ENCODE assay signal across 1 cellular context in the genomic region with DNA sequence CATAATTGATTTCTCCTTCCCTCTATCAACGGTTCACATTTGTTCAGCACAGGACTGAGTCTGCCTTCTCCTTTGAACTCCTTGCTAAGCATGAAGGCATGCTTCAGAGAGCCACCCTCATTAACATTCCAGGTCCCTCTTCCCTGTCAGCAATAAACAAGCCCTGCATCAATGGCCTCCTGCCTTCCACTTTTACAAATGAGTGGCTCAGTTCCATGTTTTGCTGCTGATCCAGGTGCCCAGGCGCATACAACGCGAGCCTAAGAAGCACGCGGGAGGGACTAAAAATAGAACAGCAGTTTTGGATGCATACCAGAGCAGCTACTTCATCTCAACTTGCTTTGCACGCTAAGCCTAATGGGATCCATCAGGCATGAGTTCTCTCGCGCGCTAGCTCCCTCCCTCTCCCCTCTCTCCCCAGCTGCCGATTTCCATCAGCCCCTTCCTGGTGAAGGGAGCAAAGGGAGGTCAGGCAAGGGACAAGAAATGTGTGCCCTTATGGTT.
A peak's percentile ranks its signal among the peaks of the same experiment; 100 is the strongest.
TF ChIP-seq lines count a peak whose summit lies in the region.

No MANE protein-coding gene starts in this region.

TF ChIP-seq in H1, 55 proteins besides CTCF, POLR2A, EP300 and RAD21:
- TF ChIP-seq FOSL1 (IDR thresholded peaks at IDR 0.05; ENCODE audit: insufficient read depth, low read depth, low read length) (no peak), TAF7 (optimal IDR thresholded peaks at IDR 0.05; ENCODE audit: borderline replicate concordance, low read depth, low read length) (peak; percentile 47), POLR2AphosphoS5 (IDR thresholded peaks at IDR 0.05; ENCODE audit: low read depth, low read length) (no peak), CHD2 (IDR thresholded peaks at IDR 0.05; ENCODE audit: low read length) (peak; percentile 23; the same call in 1 of the 2 replicates), KDM5A (IDR thresholded peaks at IDR 0.05; ENCODE audit: low read length) (no peak), EZH2 (IDR thresholded peaks at IDR 0.05; ENCODE audit: low read depth, low read length, severe bottlenecking) (no peak), SIX5 (IDR thresholded peaks at IDR 0.05; ENCODE audit: low read depth, low read length) (no peak), YY1 (IDR thresholded peaks at IDR 0.05; ENCODE audit: low read depth, low read length) (0 out of 2 replicates have a peak, but pooled peaks have one; percentile 52), ASH2L (IDR thresholded peaks at IDR 0.05; ENCODE audit: low read length) (peak; percentile 74), POU5F1 (IDR thresholded peaks at IDR 0.05; ENCODE audit: low read depth, low read length) (no peak), KDM4A (IDR thresholded peaks at IDR 0.05; ENCODE audit: low read depth, low read length, severe bottlenecking) (peak; percentile 22), HDAC6 (IDR thresholded peaks at IDR 0.05; ENCODE audit: low read depth, low read length) (no peak), SP1 (IDR thresholded peaks at IDR 0.05; ENCODE audit: low read depth, low read length) (no peak), RBBP5 (IDR thresholded peaks at IDR 0.05; ENCODE audit: borderline replicate concordance, low read depth, low read length) (no peak), JUN (IDR thresholded peaks at IDR 0.05; ENCODE audit: low read depth, low read length) (0 out of 2 replicates have a peak, but pooled peaks have one; percentile 66), RNF2 (IDR thresholded peaks at IDR 0.05; ENCODE audit: borderline replicate concordance, low read depth, low read length, missing control alignments, poor library complexity, severe bottlenecking) (no peak), TCF12 (IDR thresholded peaks at IDR 0.05; ENCODE audit: low read depth, low read length) (no peak), EGR1 (IDR thresholded peaks at IDR 0.05; ENCODE audit: borderline replicate concordance, low read depth, low read length) (no peak), SRF (IDR thresholded peaks at IDR 0.05; ENCODE audit: low read depth, low read length) (no peak), BACH1 (IDR thresholded peaks at IDR 0.05; ENCODE audit: low read length) (no peak), SAP30 (IDR thresholded peaks at IDR 0.05; ENCODE audit: insufficient read depth, insufficient replicate concordance, low read length) (peak; percentile 40), TBP (IDR thresholded peaks at IDR 0.05; ENCODE audit: low read depth, low read length) (no peak), ZNF274 (IDR thresholded peaks at IDR 0.05; ENCODE audit: borderline replicate concordance, extremely low read depth, low read length) (no peak), SIN3A (conservative IDR thresholded peaks at IDR 0.05 in 1 of 2, IDR thresholded peaks at IDR 0.05 in 1 of 2; ENCODE audit: low read depth in 1 of 2, low read length in 2 of 2) (peak in 1 of 2 experiments; percentile 51; a peak in 1 of 4 replicates), TEAD4 (IDR thresholded peaks at IDR 0.05; ENCODE audit: low read depth, low read length) (0 out of 2 replicates have a peak, but pooled peaks have one; percentile 2), KDM1A (IDR thresholded peaks at IDR 0.05; ENCODE audit: borderline replicate concordance, low read length) (no peak), CREB1 (IDR thresholded peaks at IDR 0.05) (no peak), JUND (IDR thresholded peaks at IDR 0.05; ENCODE audit: low read length) (peak; percentile 36; the same call in 1 of the 2 replicates)
- TF ChIP-seq, protein P1, sequence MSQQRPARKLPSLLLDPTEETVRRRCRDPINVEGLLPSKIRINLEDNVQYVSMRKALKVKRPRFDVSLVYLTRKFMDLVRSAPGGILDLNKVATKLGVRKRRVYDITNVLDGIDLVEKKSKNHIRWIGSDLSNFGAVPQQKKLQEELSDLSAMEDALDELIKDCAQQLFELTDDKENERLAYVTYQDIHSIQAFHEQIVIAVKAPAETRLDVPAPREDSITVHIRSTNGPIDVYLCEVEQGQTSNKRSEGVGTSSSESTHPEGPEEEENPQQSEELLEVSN (IDR thresholded peaks at IDR 0.05), result no peak
- TF ChIP-seq, protein P2, sequence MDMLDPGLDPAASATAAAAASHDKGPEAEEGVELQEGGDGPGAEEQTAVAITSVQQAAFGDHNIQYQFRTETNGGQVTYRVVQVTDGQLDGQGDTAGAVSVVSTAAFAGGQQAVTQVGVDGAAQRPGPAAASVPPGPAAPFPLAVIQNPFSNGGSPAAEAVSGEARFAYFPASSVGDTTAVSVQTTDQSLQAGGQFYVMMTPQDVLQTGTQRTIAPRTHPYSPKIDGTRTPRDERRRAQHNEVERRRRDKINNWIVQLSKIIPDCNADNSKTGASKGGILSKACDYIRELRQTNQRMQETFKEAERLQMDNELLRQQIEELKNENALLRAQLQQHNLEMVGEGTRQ (IDR thresholded peaks at IDR 0.05; ENCODE audit: low read length), result no peak
- TF ChIP-seq, protein P3, sequence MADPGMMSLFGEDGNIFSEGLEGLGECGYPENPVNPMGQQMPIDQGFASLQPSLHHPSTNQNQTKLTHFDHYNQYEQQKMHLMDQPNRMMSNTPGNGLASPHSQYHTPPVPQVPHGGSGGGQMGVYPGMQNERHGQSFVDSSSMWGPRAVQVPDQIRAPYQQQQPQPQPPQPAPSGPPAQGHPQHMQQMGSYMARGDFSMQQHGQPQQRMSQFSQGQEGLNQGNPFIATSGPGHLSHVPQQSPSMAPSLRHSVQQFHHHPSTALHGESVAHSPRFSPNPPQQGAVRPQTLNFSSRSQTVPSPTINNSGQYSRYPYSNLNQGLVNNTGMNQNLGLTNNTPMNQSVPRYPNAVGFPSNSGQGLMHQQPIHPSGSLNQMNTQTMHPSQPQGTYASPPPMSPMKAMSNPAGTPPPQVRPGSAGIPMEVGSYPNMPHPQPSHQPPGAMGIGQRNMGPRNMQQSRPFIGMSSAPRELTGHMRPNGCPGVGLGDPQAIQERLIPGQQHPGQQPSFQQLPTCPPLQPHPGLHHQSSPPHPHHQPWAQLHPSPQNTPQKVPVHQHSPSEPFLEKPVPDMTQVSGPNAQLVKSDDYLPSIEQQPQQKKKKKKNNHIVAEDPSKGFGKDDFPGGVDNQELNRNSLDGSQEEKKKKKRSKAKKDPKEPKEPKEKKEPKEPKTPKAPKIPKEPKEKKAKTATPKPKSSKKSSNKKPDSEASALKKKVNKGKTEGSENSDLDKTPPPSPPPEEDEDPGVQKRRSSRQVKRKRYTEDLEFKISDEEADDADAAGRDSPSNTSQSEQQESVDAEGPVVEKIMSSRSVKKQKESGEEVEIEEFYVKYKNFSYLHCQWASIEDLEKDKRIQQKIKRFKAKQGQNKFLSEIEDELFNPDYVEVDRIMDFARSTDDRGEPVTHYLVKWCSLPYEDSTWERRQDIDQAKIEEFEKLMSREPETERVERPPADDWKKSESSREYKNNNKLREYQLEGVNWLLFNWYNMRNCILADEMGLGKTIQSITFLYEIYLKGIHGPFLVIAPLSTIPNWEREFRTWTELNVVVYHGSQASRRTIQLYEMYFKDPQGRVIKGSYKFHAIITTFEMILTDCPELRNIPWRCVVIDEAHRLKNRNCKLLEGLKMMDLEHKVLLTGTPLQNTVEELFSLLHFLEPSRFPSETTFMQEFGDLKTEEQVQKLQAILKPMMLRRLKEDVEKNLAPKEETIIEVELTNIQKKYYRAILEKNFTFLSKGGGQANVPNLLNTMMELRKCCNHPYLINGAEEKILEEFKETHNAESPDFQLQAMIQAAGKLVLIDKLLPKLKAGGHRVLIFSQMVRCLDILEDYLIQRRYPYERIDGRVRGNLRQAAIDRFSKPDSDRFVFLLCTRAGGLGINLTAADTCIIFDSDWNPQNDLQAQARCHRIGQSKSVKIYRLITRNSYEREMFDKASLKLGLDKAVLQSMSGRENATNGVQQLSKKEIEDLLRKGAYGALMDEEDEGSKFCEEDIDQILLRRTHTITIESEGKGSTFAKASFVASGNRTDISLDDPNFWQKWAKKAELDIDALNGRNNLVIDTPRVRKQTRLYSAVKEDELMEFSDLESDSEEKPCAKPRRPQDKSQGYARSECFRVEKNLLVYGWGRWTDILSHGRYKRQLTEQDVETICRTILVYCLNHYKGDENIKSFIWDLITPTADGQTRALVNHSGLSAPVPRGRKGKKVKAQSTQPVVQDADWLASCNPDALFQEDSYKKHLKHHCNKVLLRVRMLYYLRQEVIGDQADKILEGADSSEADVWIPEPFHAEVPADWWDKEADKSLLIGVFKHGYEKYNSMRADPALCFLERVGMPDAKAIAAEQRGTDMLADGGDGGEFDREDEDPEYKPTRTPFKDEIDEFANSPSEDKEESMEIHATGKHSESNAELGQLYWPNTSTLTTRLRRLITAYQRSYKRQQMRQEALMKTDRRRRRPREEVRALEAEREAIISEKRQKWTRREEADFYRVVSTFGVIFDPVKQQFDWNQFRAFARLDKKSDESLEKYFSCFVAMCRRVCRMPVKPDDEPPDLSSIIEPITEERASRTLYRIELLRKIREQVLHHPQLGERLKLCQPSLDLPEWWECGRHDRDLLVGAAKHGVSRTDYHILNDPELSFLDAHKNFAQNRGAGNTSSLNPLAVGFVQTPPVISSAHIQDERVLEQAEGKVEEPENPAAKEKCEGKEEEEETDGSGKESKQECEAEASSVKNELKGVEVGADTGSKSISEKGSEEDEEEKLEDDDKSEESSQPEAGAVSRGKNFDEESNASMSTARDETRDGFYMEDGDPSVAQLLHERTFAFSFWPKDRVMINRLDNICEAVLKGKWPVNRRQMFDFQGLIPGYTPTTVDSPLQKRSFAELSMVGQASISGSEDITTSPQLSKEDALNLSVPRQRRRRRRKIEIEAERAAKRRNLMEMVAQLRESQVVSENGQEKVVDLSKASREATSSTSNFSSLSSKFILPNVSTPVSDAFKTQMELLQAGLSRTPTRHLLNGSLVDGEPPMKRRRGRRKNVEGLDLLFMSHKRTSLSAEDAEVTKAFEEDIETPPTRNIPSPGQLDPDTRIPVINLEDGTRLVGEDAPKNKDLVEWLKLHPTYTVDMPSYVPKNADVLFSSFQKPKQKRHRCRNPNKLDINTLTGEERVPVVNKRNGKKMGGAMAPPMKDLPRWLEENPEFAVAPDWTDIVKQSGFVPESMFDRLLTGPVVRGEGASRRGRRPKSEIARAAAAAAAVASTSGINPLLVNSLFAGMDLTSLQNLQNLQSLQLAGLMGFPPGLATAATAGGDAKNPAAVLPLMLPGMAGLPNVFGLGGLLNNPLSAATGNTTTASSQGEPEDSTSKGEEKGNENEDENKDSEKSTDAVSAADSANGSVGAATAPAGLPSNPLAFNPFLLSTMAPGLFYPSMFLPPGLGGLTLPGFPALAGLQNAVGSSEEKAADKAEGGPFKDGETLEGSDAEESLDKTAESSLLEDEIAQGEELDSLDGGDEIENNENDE (IDR thresholded peaks at IDR 0.05; ENCODE audit: insufficient replicate concordance, low read length), result no peak
- TF ChIP-seq, protein P4, sequence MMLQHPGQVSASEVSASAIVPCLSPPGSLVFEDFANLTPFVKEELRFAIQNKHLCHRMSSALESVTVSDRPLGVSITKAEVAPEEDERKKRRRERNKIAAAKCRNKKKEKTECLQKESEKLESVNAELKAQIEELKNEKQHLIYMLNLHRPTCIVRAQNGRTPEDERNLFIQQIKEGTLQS (IDR thresholded peaks at IDR 0.05; ENCODE audit: insufficient read depth, low read depth, low read length), result no peak
- TF ChIP-seq, protein P5, sequence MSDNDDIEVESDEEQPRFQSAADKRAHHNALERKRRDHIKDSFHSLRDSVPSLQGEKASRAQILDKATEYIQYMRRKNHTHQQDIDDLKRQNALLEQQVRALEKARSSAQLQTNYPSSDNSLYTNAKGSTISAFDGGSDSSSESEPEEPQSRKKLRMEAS (IDR thresholded peaks at IDR 0.05), result peak; percentile 58
